Comparison of ENCODE assay signal across 1 cellular context in genomic region chr17:38749222-38750043, GRCh38.
TF ChIP-seq lines count a peak whose summit lies in the region.

No MANE protein-coding gene starts in this region.

TF ChIP-seq in HepG2, 621 proteins besides CTCF, POLR2A, EP300 and RAD21 (continues in another document):
- TF ChIP-seq TFE3 (CRISPR knock-in tag; IDR thresholded peaks at IDR 0.05) (peak; percentile 86), SIX4 (CRISPR knock-in tag; IDR thresholded peaks at IDR 0.05) (no peak; the same call in 1 of the 2 replicates), KLF11 (CRISPR knock-in tag; IDR thresholded peaks at IDR 0.05) (peak; percentile 85; the same call in 1 of the 2 replicates), SRSF1 (optimal IDR thresholded peaks at IDR 0.05; ENCODE audit: low read depth, low read length) (peak; percentile 44), ELF4 (CRISPR knock-in tag; IDR thresholded peaks at IDR 0.05; ENCODE audit: borderline replicate concordance) (peak; percentile 54; the same call in 1 of the 2 replicates), ZFP36 (IDR thresholded peaks at IDR 0.05; ENCODE audit: borderline replicate concordance, low read depth, low read length, partially characterized antibody) (no peak), MTA3 (CRISPR knock-in tag; IDR thresholded peaks at IDR 0.05) (no peak), NBN (conservative IDR thresholded peaks at IDR 0.05) (no peak), MZF1 (CRISPR knock-in tag; IDR thresholded peaks at IDR 0.05; ENCODE audit: borderline replicate concordance) (no peak), NFKBIZ (CRISPR knock-in tag; IDR thresholded peaks at IDR 0.05) (0 out of 2 replicates have a peak, but pooled peaks have one; percentile 31), STAT5B (CRISPR knock-in tag; IDR thresholded peaks at IDR 0.05) (no peak; the same call in 1 of the 2 replicates), ZFP36L2 (CRISPR knock-in tag; IDR thresholded peaks at IDR 0.05) (no peak; the same call in 1 of the 2 replicates), ZNF619 (CRISPR knock-in tag; IDR thresholded peaks at IDR 0.05) (no peak), PLSCR1 (CRISPR knock-in tag; IDR thresholded peaks at IDR 0.05; ENCODE audit: borderline replicate concordance) (no peak), RBM22 (optimal IDR thresholded peaks at IDR 0.05; ENCODE audit: low read length) (peak; percentile 77), ZNF350 (CRISPR knock-in tag; IDR thresholded peaks at IDR 0.05; ENCODE audit: borderline replicate concordance, low read depth) (peak; percentile 51; the same call in 1 of the 2 replicates), E2F5 (CRISPR knock-in tag; conservative IDR thresholded peaks at IDR 0.05) (peak; percentile 29; the same call in 1 of the 2 replicates), CEBPB (IDR thresholded peaks at IDR 0.05; ENCODE audit: borderline replicate concordance, low read depth, low read length) (no peak), SIN3B (IDR thresholded peaks at IDR 0.05; ENCODE audit: low read length) (no peak), ZNF773 (CRISPR knock-in tag; IDR thresholded peaks at IDR 0.05; ENCODE audit: borderline replicate concordance) (no peak; the same call in 1 of the 2 replicates), ZNF580 (CRISPR knock-in tag; IDR thresholded peaks at IDR 0.05; ENCODE audit: borderline replicate concordance, low read depth) (peak; percentile 48; the same call in 1 of the 2 replicates), MLXIP (CRISPR knock-in tag; IDR thresholded peaks at IDR 0.05; ENCODE audit: borderline replicate concordance) (peak; percentile 69; the same call in 1 of the 2 replicates), NFRKB (IDR thresholded peaks at IDR 0.05) (no peak), RFX3 (CRISPR knock-in tag; IDR thresholded peaks at IDR 0.05) (no peak), FOSL2 (CRISPR knock-in tag; IDR thresholded peaks at IDR 0.05) (no peak; the same call in 1 of the 2 replicates), SNAPC4 (CRISPR knock-in tag; IDR thresholded peaks at IDR 0.05) (peak; percentile 34; the same call in 1 of the 2 replicates), ZNF704 (CRISPR knock-in tag; IDR thresholded peaks at IDR 0.05; ENCODE audit: borderline replicate concordance) (no peak), ZBTB1 (CRISPR knock-in tag; IDR thresholded peaks at IDR 0.05; ENCODE audit: borderline replicate concordance) (no peak), ZNF564 (CRISPR knock-in tag; IDR thresholded peaks at IDR 0.05) (peak; percentile 79; the same call in 1 of the 2 replicates), CBX2 (IDR thresholded peaks at IDR 0.05; ENCODE audit: low read depth, low read length) (no peak), CBX2 (CRISPR knock-in tag; IDR thresholded peaks at IDR 0.05; ENCODE audit: low read depth) (no peak), IRF9 (CRISPR knock-in tag; IDR thresholded peaks at IDR 0.05; ENCODE audit: borderline replicate concordance) (0 out of 2 replicates have a peak, but pooled peaks have one; percentile 1), NFE2 (CRISPR knock-in tag; IDR thresholded peaks at IDR 0.05) (no peak), ZSCAN20 (CRISPR knock-in tag; IDR thresholded peaks at IDR 0.05; ENCODE audit: borderline replicate concordance) (peak; percentile 2; the same call in 1 of the 2 replicates), ARID2 (CRISPR knock-in tag; IDR thresholded peaks at IDR 0.05; ENCODE audit: borderline replicate concordance) (peak; percentile 76), HNF4G (IDR thresholded peaks at IDR 0.05; ENCODE audit: borderline replicate concordance, low read depth, low read length) (peak; percentile 11; the same call in 1 of the 2 replicates), HNF4G (CRISPR knock-in tag; IDR thresholded peaks at IDR 0.05; ENCODE audit: borderline replicate concordance, low read depth) (no peak; the same call in 1 of the 2 replicates), HNF1B (CRISPR knock-in tag; IDR thresholded peaks at IDR 0.05) (peak; percentile 85; the same call in 1 of the 2 replicates), ZNF296 (CRISPR knock-in tag; conservative IDR thresholded peaks at IDR 0.05) (no peak), FOXP4 (CRISPR knock-in tag; IDR thresholded peaks at IDR 0.05) (peak; percentile 75), LCORL (IDR thresholded peaks at IDR 0.05) (no peak), LCORL (CRISPR knock-in tag; IDR thresholded peaks at IDR 0.05) (peak; percentile 69), KLF15 (CRISPR knock-in tag; IDR thresholded peaks at IDR 0.05; ENCODE audit: borderline replicate concordance) (peak; percentile 88), FOXM1 (CRISPR knock-in tag; IDR thresholded peaks at IDR 0.05) (no peak), XRCC5 (optimal IDR thresholded peaks at IDR 0.05; ENCODE audit: low read length) (peak; percentile 58), MXD1 (CRISPR knock-in tag; IDR thresholded peaks at IDR 0.05) (peak; percentile 56), KAT7 (CRISPR knock-in tag; IDR thresholded peaks at IDR 0.05; ENCODE audit: borderline replicate concordance) (no peak)
